9 cellular contexts compared by ENCODE assay signal in genomic region chr20:64102647-64103354, GRCh38. TPM values are rescaled to one million over a fixed set of nuclear protein-coding genes. Genes with fewer than 3 reads are reported as not detected.
A peak's percentile ranks its signal among the peaks of the same experiment; 100 is the strongest.
DNase-seq lines count a peak whose midpoint lies in the region; ATAC-seq and TF ChIP-seq lines count a peak whose summit lies in the region.
"Had no signal": no experiment of that assay in that cellular context is flagged by ENCODE, and none has a peak within 500 bp of the region (broad histone marks: within the 10 kb centered on the region; RNA-seq: fewer than 3 reads in every experiment).

No MANE protein-coding gene starts in this region.

- H4K5ac ChIP-seq in mesendoderm (ENCODE audit: low read length), result no peak overlapping the region

- POLR2A ChIA-PET in CD8-positive, alpha-beta T cell (lab: Charles Lee), result no interaction called here

- H3K4ac ChIP-seq in mesendoderm (ENCODE audit: low read depth, low read length), result no peak overlapping the region

- no peaks in the 10 kb centered on the region for H3K79me1 ChIP-seq in mesendoderm (ENCODE audit: low read length)

- H3K4me3 ChIP-seq in CD8-positive, alpha-beta T cell (ENCODE audit: low read depth, low read length), result no peak overlapping the region
- H3K4me3 ChIP-seq in mesendoderm (ENCODE audit: low read length), result no peak overlapping the region

- ATAC-seq in CD8-positive, alpha-beta T cell, result no peak
- ATAC-seq in activated T-cell treated with anti-CD3 and anti-CD28 coated beads, Interleukin-2, amount 50 U/mL, for 72 hours (replicated peaks in 1 of 2), result peak; percentile 2 to 5
- ATAC-seq in GM19328 (IDR thresholded peaks at IDR 0.05; ENCODE audit: unreplicated experiment) (no peak), GM21526 (IDR thresholded peaks at IDR 0.05; ENCODE audit: low FRiP score, unreplicated experiment) (no peak)

- no peak for DNase-seq in CD8-positive, alpha-beta T cell
- peak; percentile 41 for DNase-seq in KBM-7
- no peak for DNase-seq in activated T-cell treated with anti-CD3 and anti-CD28 coated beads, Interleukin-2, amount 50 U/mL, for 72 hours
- DNase-seq in mesendoderm, result peak; percentile 57
- DNase-seq in activated T-helper 1 cell treated with anti-CD3 and anti-CD28 coated beads, Interleukin-12 subunit alpha, Interleukin-12 subunit beta, Interleukin-2, Interleukin-4 antibody, amounts not matched to agents 30 ng/mL and 10 ng/mL and 1 ng/mL, durations not matched to agents 14 hours and 24 hours and 36 hours (ENCODE audit: low spot score), result no peak
- no peak for DNase-seq in OCI-M2 (lab: John Stamatoyannopoulos, UW; ENCODE audit: unreplicated experiment)

- H3K27me3 ChIP-seq in CD8-positive, alpha-beta T cell (ENCODE audit: insufficient read depth, low read length), result peaks cover 8% of the 10 kb centered on the region
- H3K27me3 ChIP-seq in mesendoderm (ENCODE audit: insufficient read depth, low read length, poor library complexity), result no peaks in the 10 kb centered on the region

- H3K27me3 Mint-ChIP-seq in CD8-positive, alpha-beta T cell (ENCODE audit: low read depth), result peaks cover 14% of the 10 kb centered on the region
- peaks cover 23% of the 10 kb centered on the region for H3K27me3 Mint-ChIP-seq in activated T-cell treated with anti-CD3 and anti-CD28 coated beads, Interleukin-2, amount 50 U/mL, for 72 hours (ENCODE audit: low read depth)
- H3K27me3 Mint-ChIP-seq in activated T-helper 1 cell treated with anti-CD3 and anti-CD28 coated beads, Interleukin-12 subunit alpha, Interleukin-12 subunit beta, Interleukin-2, Interleukin-4 antibody, amounts not matched to agents 30 ng/mL and 10 ng/mL and 1 ng/mL, durations not matched to agents 14 hours and 24 hours and 36 hours (ENCODE audit: insufficient read depth), result peaks cover 21% of the 10 kb centered on the region

- H2BK15ac ChIP-seq in mesendoderm (replicated peaks; ENCODE audit: low read depth), result no peak overlapping the region

- peak overlapping the region; percentile 35 for H3K9ac ChIP-seq in mesendoderm (ENCODE audit: low read length)
- H3K9ac ChIP-seq: KMS-11 had no signal

- H3K4me1 Mint-ChIP-seq in CD8-positive, alpha-beta T cell (ENCODE audit: low read depth), result peaks cover 27% of the 10 kb centered on the region
- peaks cover 20% of the 10 kb centered on the region for H3K4me1 Mint-ChIP-seq in activated T-cell treated with anti-CD3 and anti-CD28 coated beads, Interleukin-2, amount 50 U/mL, for 72 hours (ENCODE audit: low read depth)
- peaks cover 7% of the 10 kb centered on the region for H3K4me1 Mint-ChIP-seq in activated T-helper 1 cell treated with anti-CD3 and anti-CD28 coated beads, Interleukin-12 subunit alpha, Interleukin-12 subunit beta, Interleukin-2, Interleukin-4 antibody, amounts not matched to agents 30 ng/mL and 10 ng/mL and 1 ng/mL, durations not matched to agents 14 hours and 24 hours and 36 hours (ENCODE audit: low read depth)

- WGBS in mesendoderm (ENCODE audit: extremely low coverage, insufficient coverage, low lambda C conversion rate), result no CpG with 5 or more reads among the region's 30 CpGs

- H3K9me3 Mint-ChIP-seq in CD8-positive, alpha-beta T cell, result no peaks in the 10 kb centered on the region
- H3K9me3 Mint-ChIP-seq in activated T-cell treated with anti-CD3 and anti-CD28 coated beads, Interleukin-2, amount 50 U/mL, for 72 hours, result no peaks in the 10 kb centered on the region
- no peaks in the 10 kb centered on the region for H3K9me3 Mint-ChIP-seq in activated T-helper 1 cell treated with anti-CD3 and anti-CD28 coated beads, Interleukin-12 subunit alpha, Interleukin-12 subunit beta, Interleukin-2, Interleukin-4 antibody, amounts not matched to agents 30 ng/mL and 10 ng/mL and 1 ng/mL, durations not matched to agents 14 hours and 24 hours and 36 hours

- no peak overlapping the region for H3K18ac ChIP-seq in mesendoderm (ENCODE audit: low read length)

- no peak overlapping the region for H3K27ac ChIP-seq in CD8-positive, alpha-beta T cell (ENCODE audit: low read depth, low read length)
- H3K27ac ChIP-seq in mesendoderm (ENCODE audit: low read depth, low read length), result no peak overlapping the region
- H3K27ac ChIP-seq: KMS-11 had no signal

- no peak for TF ChIP-seq CTCF in CD8-positive, alpha-beta T cell (IDR thresholded peaks at IDR 0.05)

- in situ Hi-C loops in KBM-7 (cut with MboI; ENCODE audit: low pct_unique_long_range_greater_than_20kb, low sequenced_read_pairs), result no loop called here

- peaks cover 23% of the 10 kb centered on the region for H3K4me1 ChIP-seq in CD8-positive, alpha-beta T cell (ENCODE audit: insufficient read depth, low read length)
- no peaks in the 10 kb centered on the region for H3K4me1 ChIP-seq in mesendoderm (ENCODE audit: control insufficient read depth, low read depth, low read length)

- no peak overlapping the region for H4K8ac ChIP-seq in mesendoderm (ENCODE audit: low read depth, low read length)

- CTCF ChIA-PET in CD8-positive, alpha-beta T cell (lab: Charles Lee), result interaction anchor here (0.7 to 2.0 kb wide), 5 partner anchors 12 to 38 kb away, joined by 3 to 5 read pairs (median 3); partner anchors contain the start of gene LKAAEAR1

- H2AK5ac ChIP-seq in mesendoderm (ENCODE audit: low read length), result no peak overlapping the region

- peak overlapping the region; percentile 67 for H3K4me3 Mint-ChIP-seq in CD8-positive, alpha-beta T cell
- H3K4me3 Mint-ChIP-seq in activated T-cell treated with anti-CD3 and anti-CD28 coated beads, Interleukin-2, amount 50 U/mL, for 72 hours, result peak overlapping the region; percentile 67 to 77
- no peak overlapping the region for H3K4me3 Mint-ChIP-seq in activated T-helper 1 cell treated with anti-CD3 and anti-CD28 coated beads, Interleukin-12 subunit alpha, Interleukin-12 subunit beta, Interleukin-2, Interleukin-4 antibody, amounts not matched to agents 30 ng/mL and 10 ng/mL and 1 ng/mL, durations not matched to agents 14 hours and 24 hours and 36 hours

- H2BK120ac ChIP-seq in mesendoderm (ENCODE audit: low read depth, low read length), result no peak overlapping the region

- H3K36me3 Mint-ChIP-seq in CD8-positive, alpha-beta T cell, result no peaks in the 10 kb centered on the region
- H3K36me3 Mint-ChIP-seq in activated T-cell treated with anti-CD3 and anti-CD28 coated beads, Interleukin-2, amount 50 U/mL, for 72 hours (ENCODE audit: insufficient read depth in 2 of 2), result no peaks in the 10 kb centered on the region
- H3K36me3 Mint-ChIP-seq in activated T-helper 1 cell treated with anti-CD3 and anti-CD28 coated beads, Interleukin-12 subunit alpha, Interleukin-12 subunit beta, Interleukin-2, Interleukin-4 antibody, amounts not matched to agents 30 ng/mL and 10 ng/mL and 1 ng/mL, durations not matched to agents 14 hours and 24 hours and 36 hours (ENCODE audit: low read depth), result no peaks in the 10 kb centered on the region

- no peak overlapping the region for H2BK5ac ChIP-seq in mesendoderm (ENCODE audit: low read length)

- no peak overlapping the region for H3K27ac Mint-ChIP-seq in CD8-positive, alpha-beta T cell
- no peak overlapping the region for H3K27ac Mint-ChIP-seq in activated T-cell treated with anti-CD3 and anti-CD28 coated beads, Interleukin-2, amount 50 U/mL, for 72 hours
- H3K27ac Mint-ChIP-seq in activated T-helper 1 cell treated with anti-CD3 and anti-CD28 coated beads, Interleukin-12 subunit alpha, Interleukin-12 subunit beta, Interleukin-2, Interleukin-4 antibody, amounts not matched to agents 30 ng/mL and 10 ng/mL and 1 ng/mL, durations not matched to agents 14 hours and 24 hours and 36 hours, result no peak overlapping the region

- H3K23ac ChIP-seq in mesendoderm (ENCODE audit: low read length), result no peak overlapping the region

- intact Hi-C loops in CD8-positive, alpha-beta T cell (cut with DNase I, micrococcal nuclease), result loop anchor here (1.0 to 5.0 kb wide), 3 partner anchors 18 to 830 kb away; partner anchors contain the start of genes ARFGAP1 (in 1 of the 2) and OPRL1 (in 1 of the 2)
- intact Hi-C loops in activated T-helper 1 cell treated with anti-CD3 and anti-CD28 coated beads, Interleukin-12 subunit alpha, Interleukin-12 subunit beta, Interleukin-2, Interleukin-4 antibody, amounts not matched to agents 30 ng/mL and 10 ng/mL and 1 ng/mL, durations not matched to agents 14 hours and 24 hours and 36 hours (cut with micrococcal nuclease), result loop anchor here (1.0 kb wide), 1 partner anchor 18 kb away; no protein-coding TSS in a partner anchor

- no peaks in the 10 kb centered on the region for H3K79me2 ChIP-seq in mesendoderm (ENCODE audit: control insufficient read depth, insufficient read depth, low read length)

- H3K36me3 ChIP-seq in CD8-positive, alpha-beta T cell (ENCODE audit: insufficient read depth, low read length), result no peaks in the 10 kb centered on the region
- H3K36me3 ChIP-seq in mesendoderm (ENCODE audit: control insufficient read depth, insufficient read depth, low read length), result no peaks in the 10 kb centered on the region

- peak overlapping the region; percentile 35 for H3K4me2 ChIP-seq in mesendoderm (ENCODE audit: low read length)

- peak overlapping the region; percentile 61 for H3K56ac ChIP-seq in mesendoderm (ENCODE audit: low read length)

- no peaks in the 10 kb centered on the region for H3K9me3 ChIP-seq in CD8-positive, alpha-beta T cell (ENCODE audit: low read length)

RNA-seq across cellular contexts. Expression of gene NPBWR2, which starts 4.6 kb away (rescaled TPM):
- total RNA-seq in CD8-positive, alpha-beta T cell, result not detected
- total RNA-seq in activated T-cell treated with anti-CD3 and anti-CD28 coated beads, Interleukin-2, amount 50 U/mL, for 72 hours, result not detected
- not detected for polyA plus RNA-seq in mesendoderm (2013, experiment 1 of 2)
- not detected for polyA plus RNA-seq in mesendoderm (2013, experiment 2 of 2)
- not detected in 2 replicates for total RNA-seq in activated T-helper 1 cell treated with anti-CD3 and anti-CD28 coated beads, Interleukin-12 subunit alpha, Interleukin-12 subunit beta, Interleukin-2, Interleukin-4 antibody, amounts not matched to agents 30 ng/mL and 10 ng/mL and 1 ng/mL, durations not matched to agents 14 hours and 24 hours and 36 hours

RNA-seq across cellular contexts. Expression of gene LKAAEAR1, which starts 18.6 kb away (rescaled TPM):
- total RNA-seq in CD8-positive, alpha-beta T cell, result under 1 TPM in 1 of 2 experiments, not detected in 1; 0.42 TPM
- under 1 TPM in 1 of 2 donors, not detected in 1; 0.29 TPM for total RNA-seq in activated T-cell treated with anti-CD3 and anti-CD28 coated beads, Interleukin-2, amount 50 U/mL, for 72 hours
- polyA plus RNA-seq in mesendoderm (2013, experiment 1 of 2), result 0.14 TPM
- polyA plus RNA-seq in mesendoderm (2013, experiment 2 of 2), result 0.04 TPM
- 0.31 and 0.39 TPM in 2 replicates for total RNA-seq in activated T-helper 1 cell treated with anti-CD3 and anti-CD28 coated beads, Interleukin-12 subunit alpha, Interleukin-12 subunit beta, Interleukin-2, Interleukin-4 antibody, amounts not matched to agents 30 ng/mL and 10 ng/mL and 1 ng/mL, durations not matched to agents 14 hours and 24 hours and 36 hours

RNA-seq across cellular contexts. Expression of gene OPRL1, which starts 22.9 kb away (rescaled TPM):
- total RNA-seq in CD8-positive, alpha-beta T cell, result under 1 TPM; 0.35 to 0.69 TPM
- 1 to 10 TPM; 1.3 to 1.7 TPM for total RNA-seq in activated T-cell treated with anti-CD3 and anti-CD28 coated beads, Interleukin-2, amount 50 U/mL, for 72 hours
- polyA plus RNA-seq in mesendoderm (2013, experiment 1 of 2), result 0.07 TPM
- polyA plus RNA-seq in mesendoderm (2013, experiment 2 of 2), result 0.10 TPM
- 0.16 and 0.20 TPM in 2 replicates for total RNA-seq in activated T-helper 1 cell treated with anti-CD3 and anti-CD28 coated beads, Interleukin-12 subunit alpha, Interleukin-12 subunit beta, Interleukin-2, Interleukin-4 antibody, amounts not matched to agents 30 ng/mL and 10 ng/mL and 1 ng/mL, durations not matched to agents 14 hours and 24 hours and 36 hours

RNA-seq across cellular contexts. Expression of gene RGS19, which starts 23.5 kb away (rescaled TPM):
- 1 to 10 TPM; 6.9 to 8.1 TPM for total RNA-seq in CD8-positive, alpha-beta T cell
- 10 to 100 TPM; 38.1 to 40.0 TPM for total RNA-seq in activated T-cell treated with anti-CD3 and anti-CD28 coated beads, Interleukin-2, amount 50 U/mL, for 72 hours
- polyA plus RNA-seq in mesendoderm (2013, experiment 1 of 2), result 11.2 TPM
- polyA plus RNA-seq in mesendoderm (2013, experiment 2 of 2), result 10.0 TPM
- 54.7 and 55.9 TPM in 2 replicates for total RNA-seq in activated T-helper 1 cell treated with anti-CD3 and anti-CD28 coated beads, Interleukin-12 subunit alpha, Interleukin-12 subunit beta, Interleukin-2, Interleukin-4 antibody, amounts not matched to agents 30 ng/mL and 10 ng/mL and 1 ng/mL, durations not matched to agents 14 hours and 24 hours and 36 hours

RNA-seq across cellular contexts. Expression of gene TCEA2, which starts 39.8 kb away (rescaled TPM):
- 10 to 100 TPM; 18.2 to 18.4 TPM for total RNA-seq in CD8-positive, alpha-beta T cell
- total RNA-seq in activated T-cell treated with anti-CD3 and anti-CD28 coated beads, Interleukin-2, amount 50 U/mL, for 72 hours, result 10 to 100 TPM; 55.5 to 61.6 TPM
- 29.9 TPM for polyA plus RNA-seq in mesendoderm (2013, experiment 1 of 2)
- 30.7 TPM for polyA plus RNA-seq in mesendoderm (2013, experiment 2 of 2)
- total RNA-seq in activated T-helper 1 cell treated with anti-CD3 and anti-CD28 coated beads, Interleukin-12 subunit alpha, Interleukin-12 subunit beta, Interleukin-2, Interleukin-4 antibody, amounts not matched to agents 30 ng/mL and 10 ng/mL and 1 ng/mL, durations not matched to agents 14 hours and 24 hours and 36 hours, result 33.8 TPM in 2 replicates

Comparison
In these comparisons a context has a peak if more than half of its experiments do, and no peak if none do; other contexts are left out.
1. ATAC-seq: peak in activated T-cell treated with anti-CD3 and anti-CD28 coated beads, Interleukin-2, amount 50 U/mL, for 72 hours (2 of 2); none in CD8-positive, alpha-beta T cell (single experiment), GM19328 (single experiment) and GM21526 (single experiment).
2. DNase-seq: peak in KBM-7 (single experiment) and mesendoderm (single experiment); none in CD8-positive, alpha-beta T cell (0 of 7), activated T-cell treated with anti-CD3 and anti-CD28 coated beads, Interleukin-2, amount 50 U/mL, for 72 hours (0 of 2), activated T-helper 1 cell treated with anti-CD3 and anti-CD28 coated beads, Interleukin-12 subunit alpha, Interleukin-12 subunit beta, Interleukin-2, Interleukin-4 antibody, amounts not matched to agents 30 ng/mL and 10 ng/mL and 1 ng/mL, durations not matched to agents 14 hours and 24 hours and 36 hours (single experiment) and OCI-M2 (single experiment).